In genomic region chr11:115221461-115222069, GRCh38 we compare ENCODE assay signal across 1 cellular context.
TF ChIP-seq lines count a peak whose summit lies in the region.

No MANE protein-coding gene starts in this region.

TF ChIP-seq in GM23338, 12 proteins besides CTCF, POLR2A, EP300 and RAD21 (continued from another document):
- no peak for TF ChIP-seq ZNF462 (CRISPR knock-in tag; IDR thresholded peaks at IDR 0.05)
- TF ChIP-seq ZNF331 (CRISPR knock-in tag; IDR thresholded peaks at IDR 0.05; ENCODE audit: low read depth): no peak
- TF ChIP-seq POLR2AphosphoS5 (IDR thresholded peaks at IDR 0.05; ENCODE audit: low read depth): no peak
- TF ChIP-seq REST (IDR thresholded peaks at IDR 0.05; ENCODE audit: unreplicated experiment): no peak
